ENCODE assay signal across 9 cellular contexts in the genomic region with DNA sequence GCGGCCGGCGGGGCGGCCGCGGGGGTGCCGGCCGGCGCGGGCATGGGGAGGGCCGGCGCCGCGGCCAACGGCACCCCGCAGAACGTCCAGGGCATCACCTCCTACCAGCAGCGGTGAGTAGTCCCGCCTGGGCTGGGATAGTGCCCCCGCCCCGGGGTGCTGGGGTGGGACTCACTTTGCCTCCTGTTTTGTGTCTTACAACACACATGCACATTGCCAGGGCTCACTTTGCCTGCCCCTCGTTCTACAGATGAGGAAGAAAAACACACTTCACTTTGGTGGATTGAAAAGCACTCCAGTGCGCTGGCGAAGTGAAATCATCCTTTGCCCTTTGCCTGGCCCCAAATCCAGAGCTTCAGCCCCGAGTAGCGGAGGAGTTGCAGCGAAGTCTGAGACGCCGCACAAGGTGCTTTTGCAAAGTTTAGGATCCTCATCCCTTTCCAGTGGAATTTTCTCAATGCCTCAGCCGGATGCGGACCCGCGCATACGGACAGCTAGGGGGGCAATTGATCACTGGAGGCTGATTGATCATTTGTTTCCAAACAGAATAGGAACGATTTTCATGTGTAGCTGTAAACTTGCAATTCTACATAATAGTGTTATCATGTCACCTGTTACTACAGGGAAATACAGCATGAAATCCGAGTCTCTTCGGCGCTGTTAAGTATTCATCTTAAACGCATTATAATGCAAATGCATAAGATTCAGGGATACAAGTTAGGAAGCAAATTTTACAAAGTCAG. TPM values are rescaled to one million over a fixed set of nuclear protein-coding genes. Genes with fewer than 3 reads are reported as not detected.
A peak's percentile ranks its signal among the peaks of the same experiment; 100 is the strongest.
DNase-seq lines count a peak whose midpoint lies in the region; ATAC-seq and TF ChIP-seq lines count a peak whose summit lies in the region.
"Had no signal": no experiment of that assay in that cellular context is flagged by ENCODE, and none has a peak within 500 bp of the region (broad histone marks: within the 10 kb centered on the region; RNA-seq: fewer than 3 reads in every experiment).

No MANE protein-coding gene starts in this region.

- H3K27me3 ChIP-seq in SK-N-SH (ENCODE audit: insufficient read depth) (no peaks in the 10 kb centered on the region; the same call in 1 of the 2 replicates), ascending aorta (no peaks in the 10 kb centered on the region), tibial nerve (peaks cover 0 to 31% of the 10 kb centered on the region in 2 donors)

- H3K4me3 ChIP-seq in SK-N-SH (ENCODE audit: low read depth in 2 of 2, low read length in 1 of 2) (peak overlapping the region; percentile 60 to 80), ascending aorta (peak overlapping the region; percentile 55 to 70), tibial nerve (peak overlapping the region; percentile 36 to 58 (median 40))

- H3K36me3 ChIP-seq in SK-N-SH (replicated peaks in 1 of 2; ENCODE audit: control insufficient read depth in 1 of 2, insufficient read depth in 2 of 2, low read length in 1 of 2), result no peaks in the 10 kb centered on the region
- H3K36me3 ChIP-seq in ascending aorta, result no peaks in the 10 kb centered on the region
- no peaks in the 10 kb centered on the region for H3K36me3 ChIP-seq in tibial nerve

- H3K9me2 ChIP-seq in SK-N-SH, result no peaks in the 10 kb centered on the region

- TF ChIP-seq EP300 in SK-N-SH (IDR thresholded peaks at IDR 0.05; ENCODE audit: borderline replicate concordance in 1 of 2, low read depth in 1 of 2, low read length in 1 of 2) (no peak), tibial nerve (IDR thresholded peaks at IDR 0.05) (no peak)

- POLR2A ChIA-PET in SK-N-SH (lab: Yijun Ruan, JAX), result no interaction called here

- TF ChIP-seq POLR2A in tibial nerve (IDR thresholded peaks at IDR 0.05), result no peak

- TF ChIP-seq RAD21 in SK-N-SH (IDR thresholded peaks at IDR 0.05; ENCODE audit: low read length), result no peak

- H3K4me2 ChIP-seq in SK-N-SH, result peak overlapping the region; percentile 90

- ATAC-seq in SK-N-SH treated with all-trans-retinoic acid at 6 μM for 48 hours (no peak), GM19397 (IDR thresholded peaks at IDR 0.05; ENCODE audit: unreplicated experiment) (no peak), HG03342 (IDR thresholded peaks at IDR 0.05; ENCODE audit: unreplicated experiment) (no peak)
- ATAC-seq: T-cell had no signal

- intact Hi-C loops in ascending aorta (cut with DNase I), result loop anchor here (5.0 to 10.0 kb wide), 4 partner anchors 230 to 1010 kb away; a partner anchor contains a TSS

- H2AFZ ChIP-seq in SK-N-SH (ENCODE audit: low read depth), result peak overlapping the region; percentile 45; the same call in 1 of the 2 replicates

- no peak overlapping the region for H3K9ac ChIP-seq in SK-N-SH

- H3K79me2 ChIP-seq in SK-N-SH (ENCODE audit: insufficient read depth), result no peaks in the 10 kb centered on the region

- H3F3A ChIP-seq in SK-N-SH (replicated peaks; ENCODE audit: insufficient read depth), result peaks cover 18% of the 10 kb centered on the region

- no peak for TF ChIP-seq CTCF in SK-N-SH (IDR thresholded peaks at IDR 0.05)
- TF ChIP-seq CTCF in ascending aorta (IDR thresholded peaks at IDR 0.05), result no peak
- TF ChIP-seq CTCF in tibial nerve (IDR thresholded peaks at IDR 0.05), result no peak

- H4K20me1 ChIP-seq in SK-N-SH (ENCODE audit: insufficient read depth), result no peaks in the 10 kb centered on the region

- H3K4me1 ChIP-seq in SK-N-SH (ENCODE audit: control insufficient read depth in 1 of 2, insufficient read depth in 2 of 2, low read depth in 1 of 2, low read length in 1 of 2), result peaks cover 0 to 26% of the 10 kb centered on the region in 2 experiments; a peak in 2 of 4 replicates
- H3K4me1 ChIP-seq in ascending aorta, result peaks cover 3 to 15% of the 10 kb centered on the region in 2 donors
- H3K4me1 ChIP-seq in tibial nerve, result peaks cover 0 to 40% (median 8%) of the 10 kb centered on the region in 4 donors

- no peaks in the 10 kb centered on the region for H3K9me3 ChIP-seq in SK-N-SH
- H3K9me3 ChIP-seq in ascending aorta, result no peaks in the 10 kb centered on the region
- no peaks in the 10 kb centered on the region for H3K9me3 ChIP-seq in tibial nerve

- H3K27ac ChIP-seq in SK-N-SH (ENCODE audit: low read depth in 2 of 2, low read length in 1 of 2) (no peak overlapping the region), ascending aorta (no peak overlapping the region), tibial nerve (peak overlapping the region in 1 of 4 donors; percentile 20)

- CTCF ChIA-PET in SK-N-SH (lab: Yijun Ruan, JAX), result interaction anchor here (1.6 kb wide), 1 partner anchor 34 kb away, joined by 4 read pairs; no protein-coding TSS in a partner anchor

- WGBS in SK-N-SH (ENCODE audit: low lambda C conversion rate), result 6% methylated on average over 20 of the region's 39 CpGs
- 14 to 19% methylated on average over 16 to 37 of the region's 39 CpGs for WGBS in tibial nerve, 2 donors

- DNase-seq in SK-N-SH (no peak), ascending aorta (ENCODE audit: low spot score in 2 of 2) (no peak), left kidney (ENCODE audit: low read depth, low spot score) (peak; percentile 60), tibial nerve (ENCODE audit: low spot score in 2 of 2) (no peak), HCEC 1CT (no peak)
- DNase-seq: T-cell had no signal

TF ChIP-seq in SK-N-SH, 30 proteins besides CTCF, POLR2A, EP300 and RAD21:
- TF ChIP-seq CHD2 (IDR thresholded peaks at IDR 0.05; ENCODE audit: low read length, partially characterized antibody), result no peak
- TF ChIP-seq, protein P1, sequence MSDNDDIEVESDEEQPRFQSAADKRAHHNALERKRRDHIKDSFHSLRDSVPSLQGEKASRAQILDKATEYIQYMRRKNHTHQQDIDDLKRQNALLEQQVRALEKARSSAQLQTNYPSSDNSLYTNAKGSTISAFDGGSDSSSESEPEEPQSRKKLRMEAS (IDR thresholded peaks at IDR 0.05; ENCODE audit: low read depth), result 0 out of 2 replicates have a peak, but pooled peaks have one; percentile 15
- TF ChIP-seq RFX5 (IDR thresholded peaks at IDR 0.05; ENCODE audit: low read length), result peak; percentile 73; the same call in 1 of the 2 replicates

TF ChIP-seq in SK-N-SH treated with all-trans-retinoic acid at 6 μM for 48 hours, 23 proteins besides CTCF, POLR2A, EP300 and RAD21 (continues in another document):
- TF ChIP-seq TCF4 (CRISPR knock-in tag; IDR thresholded peaks at IDR 0.05; ENCODE audit: borderline replicate concordance), result no peak
- TF ChIP-seq ZNF8 (CRISPR knock-in tag; IDR thresholded peaks at IDR 0.05), result no peak
- TF ChIP-seq ESRRG (CRISPR knock-in tag; IDR thresholded peaks at IDR 0.05), result no peak
- no peak for TF ChIP-seq ISL1 (CRISPR knock-in tag; IDR thresholded peaks at IDR 0.05)
- no peak for TF ChIP-seq ZFP30 (CRISPR knock-in tag; IDR thresholded peaks at IDR 0.05)
- no peak for TF ChIP-seq OSR1 (CRISPR knock-in tag; IDR thresholded peaks at IDR 0.05)
- no peak for TF ChIP-seq SNAI2 (CRISPR knock-in tag; IDR thresholded peaks at IDR 0.05)
- TF ChIP-seq PPARA (CRISPR knock-in tag; IDR thresholded peaks at IDR 0.05; ENCODE audit: borderline replicate concordance), result no peak
- TF ChIP-seq, protein P2, sequence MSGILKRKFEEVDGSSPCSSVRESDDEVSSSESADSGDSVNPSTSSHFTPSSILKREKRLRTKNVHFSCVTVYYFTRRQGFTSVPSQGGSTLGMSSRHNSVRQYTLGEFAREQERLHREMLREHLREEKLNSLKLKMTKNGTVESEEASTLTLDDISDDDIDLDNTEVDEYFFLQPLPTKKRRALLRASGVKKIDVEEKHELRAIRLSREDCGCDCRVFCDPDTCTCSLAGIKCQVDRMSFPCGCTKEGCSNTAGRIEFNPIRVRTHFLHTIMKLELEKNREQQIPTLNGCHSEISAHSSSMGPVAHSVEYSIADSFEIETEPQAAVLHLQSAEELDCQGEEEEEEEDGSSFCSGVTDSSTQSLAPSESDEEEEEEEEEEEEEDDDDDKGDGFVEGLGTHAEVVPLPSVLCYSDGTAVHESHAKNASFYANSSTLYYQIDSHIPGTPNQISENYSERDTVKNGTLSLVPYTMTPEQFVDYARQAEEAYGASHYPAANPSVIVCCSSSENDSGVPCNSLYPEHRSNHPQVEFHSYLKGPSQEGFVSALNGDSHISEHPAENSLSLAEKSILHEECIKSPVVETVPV (CRISPR knock-in tag; IDR thresholded peaks at IDR 0.05), result no peak
- TF ChIP-seq GLIS3 (CRISPR knock-in tag; IDR thresholded peaks at IDR 0.05), result no peak
- no peak for TF ChIP-seq RARB (CRISPR knock-in tag; IDR thresholded peaks at IDR 0.05)
- no peak for TF ChIP-seq ZNF70 (CRISPR knock-in tag; IDR thresholded peaks at IDR 0.05)
- TF ChIP-seq, protein P3, sequence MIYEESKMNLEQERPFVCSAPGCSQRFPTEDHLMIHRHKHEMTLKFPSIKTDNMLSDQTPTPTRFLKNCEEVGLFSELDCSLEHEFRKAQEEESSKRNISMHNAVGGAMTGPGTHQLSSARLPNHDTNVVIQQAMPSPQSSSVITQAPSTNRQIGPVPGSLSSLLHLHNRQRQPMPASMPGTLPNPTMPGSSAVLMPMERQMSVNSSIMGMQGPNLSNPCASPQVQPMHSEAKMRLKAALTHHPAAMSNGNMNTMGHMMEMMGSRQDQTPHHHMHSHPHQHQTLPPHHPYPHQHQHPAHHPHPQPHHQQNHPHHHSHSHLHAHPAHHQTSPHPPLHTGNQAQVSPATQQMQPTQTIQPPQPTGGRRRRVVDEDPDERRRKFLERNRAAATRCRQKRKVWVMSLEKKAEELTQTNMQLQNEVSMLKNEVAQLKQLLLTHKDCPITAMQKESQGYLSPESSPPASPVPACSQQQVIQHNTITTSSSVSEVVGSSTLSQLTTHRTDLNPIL (CRISPR knock-in tag; IDR thresholded peaks at IDR 0.05; ENCODE audit: low read depth), result no peak
- no peak for TF ChIP-seq CSDC2 (CRISPR knock-in tag; IDR thresholded peaks at IDR 0.05)
- TF ChIP-seq, protein P4, sequence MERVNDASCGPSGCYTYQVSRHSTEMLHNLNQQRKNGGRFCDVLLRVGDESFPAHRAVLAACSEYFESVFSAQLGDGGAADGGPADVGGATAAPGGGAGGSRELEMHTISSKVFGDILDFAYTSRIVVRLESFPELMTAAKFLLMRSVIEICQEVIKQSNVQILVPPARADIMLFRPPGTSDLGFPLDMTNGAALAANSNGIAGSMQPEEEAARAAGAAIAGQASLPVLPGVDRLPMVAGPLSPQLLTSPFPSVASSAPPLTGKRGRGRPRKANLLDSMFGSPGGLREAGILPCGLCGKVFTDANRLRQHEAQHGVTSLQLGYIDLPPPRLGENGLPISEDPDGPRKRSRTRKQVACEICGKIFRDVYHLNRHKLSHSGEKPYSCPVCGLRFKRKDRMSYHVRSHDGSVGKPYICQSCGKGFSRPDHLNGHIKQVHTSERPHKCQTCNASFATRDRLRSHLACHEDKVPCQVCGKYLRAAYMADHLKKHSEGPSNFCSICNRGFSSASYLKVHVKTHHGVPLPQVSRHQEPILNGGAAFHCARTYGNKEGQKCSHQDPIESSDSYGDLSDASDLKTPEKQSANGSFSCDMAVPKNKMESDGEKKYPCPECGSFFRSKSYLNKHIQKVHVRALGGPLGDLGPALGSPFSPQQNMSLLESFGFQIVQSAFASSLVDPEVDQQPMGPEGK (CRISPR knock-in tag; IDR thresholded peaks at IDR 0.05; ENCODE audit: borderline replicate concordance), result no peak

RNA-seq across cellular contexts. Expression of a gene that starts 3.6 kb away (rescaled TPM):
- 4.3 and 4.5 TPM in 2 replicates for polyA plus RNA-seq in SK-N-SH (2012; rRNA removed)
- polyA plus RNA-seq in SK-N-SH (2012; cell fraction: cytosol; rRNA removed), result 4.2 and 4.6 TPM in 2 replicates
- polyA plus RNA-seq in SK-N-SH (2012; cell fraction: nucleus; rRNA removed), result 7.1 and 7.3 TPM in 2 replicates
- total RNA-seq in ascending aorta (not detected), tibial nerve (10 to 100 TPM in 1 of 4 donors, 1 to 10 TPM in 3; 1.5 to 12.3 (median 3.4) TPM)
